In genomic region chr2:160891353-160891740, GRCh38 we compare ENCODE assay signal across 26 cellular contexts.
"Had no signal": no experiment of that assay in that cellular context is flagged by ENCODE, and none has a peak within 500 bp of the region (broad histone marks: within the 10 kb centered on the region; RNA-seq: fewer than 3 reads in every experiment).

No MANE protein-coding gene starts in this region.

- H3K9me2 ChIP-seq: SK-N-SH had no signal

- H3K36me3 ChIP-seq: adrenal gland, breast epithelium, MG63, Peyer's patch, SJCRH30 had no signal

- H3K4me3 ChIP-seq: adrenal gland, breast epithelium, MG63, Peyer's patch, SJCRH30 had no signal

- H3K4me3 Mint-ChIP-seq: activated CD8-positive, alpha-beta T cell treated with anti-CD3 and anti-CD28 coated beads for 36 hours; activated naive CD8-positive, alpha-beta T cell treated with anti-CD3 and anti-CD28 coated beads, Interleukin-2, amount 10 ng/mL, durations not matched to agents 7 days and 5 days; activated T-cell treated with anti-CD3 and anti-CD28 coated beads, Interleukin-2, amount 50 U/mL, for 72 hours had no signal

- DNase-seq: activated CD4-positive, alpha-beta T cell treated with anti-CD3 and anti-CD28 coated beads for 4 hours; activated CD8-positive, alpha-beta memory T cell treated with anti-CD3 and anti-CD28 coated beads, Interleukin-2, amount 50 U/mL, for 4 hours; activated CD8-positive, alpha-beta T cell treated with anti-CD3 and anti-CD28 coated beads for 36 hours; activated naive CD4-positive, alpha-beta T cell treated with anti-CD3 and anti-CD28 coated beads, Interleukin-2, amount 50 U/mL, for 16 hours; activated naive CD8-positive, alpha-beta T cell treated with anti-CD3 and anti-CD28 coated beads, Interleukin-2, amount 10 ng/mL, durations not matched to agents 7 days and 5 days; activated T-cell treated with anti-CD3 and anti-CD28 coated beads, Interleukin-2, amount 50 U/mL, for 72 hours; adrenal gland; aorta; caudate nucleus; MG63; MV-4-11; NCI-H1092 treated with DMSO at 0.1 percent for 48 hours; NCI-H1417 treated with DMSO at 0.1 percent for 48 hours; NCI-H1694 treated with DMSO at 0.1 percent for 48 hours; NCI-H2029 treated with DMSO at 0.1 percent for 48 hours; NCI-H526; NCI-H774; NK-92 treated with Interleukin-12 subunit alpha and Interleukin-12 subunit beta, amount 100 ng/mL, for 24 hours; Peyer's patch; Right ventricle myocardium superior; SJCRH30; SK-N-SH; T-helper 1 cell had no signal

- H3K27ac ChIP-seq: adrenal gland, breast epithelium, Peyer's patch, RWPE1, SJCRH30 had no signal

- H3K4me1 ChIP-seq: adrenal gland, breast epithelium, Peyer's patch, SJCRH30 had no signal

- H3K27me3 Mint-ChIP-seq: activated CD8-positive, alpha-beta T cell treated with anti-CD3 and anti-CD28 coated beads for 36 hours; activated naive CD8-positive, alpha-beta T cell treated with anti-CD3 and anti-CD28 coated beads, Interleukin-2, amount 10 ng/mL, durations not matched to agents 7 days and 5 days had no signal

- H3K9me3 ChIP-seq: adrenal gland, breast epithelium, MG63, Peyer's patch, SJCRH30 had no signal

- H3K4me1 Mint-ChIP-seq: activated naive CD8-positive, alpha-beta T cell treated with anti-CD3 and anti-CD28 coated beads, Interleukin-2, amount 10 ng/mL, durations not matched to agents 7 days and 5 days had no signal

- H3K27ac Mint-ChIP-seq: activated CD8-positive, alpha-beta T cell treated with anti-CD3 and anti-CD28 coated beads for 36 hours; activated naive CD8-positive, alpha-beta T cell treated with anti-CD3 and anti-CD28 coated beads, Interleukin-2, amount 10 ng/mL, durations not matched to agents 7 days and 5 days; activated T-cell treated with anti-CD3 and anti-CD28 coated beads, Interleukin-2, amount 50 U/mL, for 72 hours had no signal

- H3K4me2 ChIP-seq: SK-N-SH had no signal

- H3K36me3 Mint-ChIP-seq: activated naive CD8-positive, alpha-beta T cell treated with anti-CD3 and anti-CD28 coated beads, Interleukin-2, amount 10 ng/mL, durations not matched to agents 7 days and 5 days had no signal

- ATAC-seq: activated CD4-positive, CD25-positive, alpha-beta regulatory T cell treated with anti-CD3 and anti-CD28 coated beads, Interleukin-2, amount 50 U/mL, for 24 hours; activated CD8-positive, alpha-beta T cell treated with anti-CD3 and anti-CD28 coated beads for 36 hours; activated T-cell treated with anti-CD3 and anti-CD28 coated beads, Interleukin-2, amount 50 U/mL, for 72 hours had no signal

- H3K9me3 Mint-ChIP-seq: activated CD8-positive, alpha-beta T cell treated with anti-CD3 and anti-CD28 coated beads for 36 hours; activated naive CD8-positive, alpha-beta T cell treated with anti-CD3 and anti-CD28 coated beads, Interleukin-2, amount 10 ng/mL, durations not matched to agents 7 days and 5 days; activated T-cell treated with anti-CD3 and anti-CD28 coated beads, Interleukin-2, amount 50 U/mL, for 72 hours had no signal

- H3K27me3 ChIP-seq: adrenal gland, breast epithelium, MG63, Peyer's patch, SJCRH30 had no signal
